In genomic region chr5:142770650-142771609, GRCh38 we compare ENCODE assay signal across 1 cellular context.
TF ChIP-seq lines count a peak whose summit lies in the region.

No MANE protein-coding gene starts in this region.

TF ChIP-seq in HepG2, 621 proteins besides CTCF, POLR2A, EP300 and RAD21 (continued from another document and continues in another):
- TF ChIP-seq CEBPZ (IDR thresholded peaks at IDR 0.05; ENCODE audit: low read length), result no peak
- 0 out of 2 replicates have a peak, but pooled peaks have one; percentile 56 for TF ChIP-seq ZNF646 (CRISPR knock-in tag; IDR thresholded peaks at IDR 0.05)
- 0 out of 2 replicates have a peak, but pooled peaks have one; percentile 63 for TF ChIP-seq BRD4 (CRISPR knock-in tag; IDR thresholded peaks at IDR 0.05)
- TF ChIP-seq ZNF362 (CRISPR knock-in tag; IDR thresholded peaks at IDR 0.05; ENCODE audit: borderline replicate concordance), result no peak
- peak; percentile 51; the same call in 1 of the 2 replicates for TF ChIP-seq ZNF512B (CRISPR knock-in tag; IDR thresholded peaks at IDR 0.05; ENCODE audit: borderline replicate concordance)
- TF ChIP-seq SNAPC5 (CRISPR knock-in tag; IDR thresholded peaks at IDR 0.05; ENCODE audit: borderline replicate concordance), result 0 out of 2 replicates have a peak, but pooled peaks have one; percentile 4
- peak; percentile 42 for TF ChIP-seq YY1 (IDR thresholded peaks at IDR 0.05; ENCODE audit: insufficient read depth, insufficient replicate concordance, low read depth, low read length)
- TF ChIP-seq RXRA (CRISPR knock-in tag; IDR thresholded peaks at IDR 0.05), result peak; percentile 69
- peak; percentile 65; the same call in 1 of the 2 replicates for TF ChIP-seq TFDP1 (CRISPR knock-in tag; IDR thresholded peaks at IDR 0.05; ENCODE audit: borderline replicate concordance)
- no peak for TF ChIP-seq MBD4 (IDR thresholded peaks at IDR 0.05; ENCODE audit: borderline replicate concordance, low read length)
- TF ChIP-seq IKZF5 (CRISPR knock-in tag; IDR thresholded peaks at IDR 0.05), result peak; percentile 27; the same call in 1 of the 2 replicates
- TF ChIP-seq SP5 (CRISPR knock-in tag; IDR thresholded peaks at IDR 0.05; ENCODE audit: borderline replicate concordance, low read depth), result peak; percentile 33; the same call in 1 of the 2 replicates
- TF ChIP-seq ZNF274 (CRISPR knock-in tag; IDR thresholded peaks at IDR 0.05), result peak; percentile 50
- 0 out of 2 replicates have a peak, but pooled peaks have one; percentile 16 for TF ChIP-seq ATF5 (CRISPR knock-in tag; IDR thresholded peaks at IDR 0.05; ENCODE audit: low read depth)
- TF ChIP-seq ARID5B (CRISPR knock-in tag; IDR thresholded peaks at IDR 0.05), result peak; percentile 69
- peak; percentile 49; the same call in 1 of the 2 replicates for TF ChIP-seq ZNF138 (CRISPR knock-in tag; IDR thresholded peaks at IDR 0.05; ENCODE audit: low read depth)
- TF ChIP-seq FOXO1 (CRISPR knock-in tag; IDR thresholded peaks at IDR 0.05), result peak; percentile 58; the same call in 1 of the 2 replicates
- TF ChIP-seq ZFP36 (IDR thresholded peaks at IDR 0.05; ENCODE audit: borderline replicate concordance, low read depth, low read length, partially characterized antibody), result no peak
- TF ChIP-seq ASH2L (IDR thresholded peaks at IDR 0.05; ENCODE audit: insufficient read length, low read depth, low read length), result peak; percentile 53
- TF ChIP-seq TFDP2 (CRISPR knock-in tag; IDR thresholded peaks at IDR 0.05), result no peak; the same call in 1 of the 2 replicates
- peak; percentile 72; the same call in 1 of the 2 replicates for TF ChIP-seq ZFP41 (CRISPR knock-in tag; IDR thresholded peaks at IDR 0.05; ENCODE audit: borderline replicate concordance)
- TF ChIP-seq ZKSCAN8 (CRISPR knock-in tag; IDR thresholded peaks at IDR 0.05; ENCODE audit: borderline replicate concordance), result 0 out of 2 replicates have a peak, but pooled peaks have one; percentile 24
